In genomic region chr2:72149556-72150156, GRCh38 we compare ENCODE assay signal across 8 cellular contexts. TPM values are rescaled to one million over a fixed set of nuclear protein-coding genes. Genes with fewer than 3 reads are reported as not detected.
A peak's percentile ranks its signal among the peaks of the same experiment; 100 is the strongest.
DNase-seq lines count a peak whose midpoint lies in the region; ATAC-seq, FAIRE-seq and TF ChIP-seq lines count a peak whose summit lies in the region.

No MANE protein-coding gene starts in this region.

- peak overlapping the region; percentile 71 for H3K4me3 Mint-ChIP-seq in activated naive CD8-positive, alpha-beta T cell treated with anti-CD3 and anti-CD28 coated beads, Interleukin-2, amount 50 U/mL, for 24 hours
- H3K4me3 Mint-ChIP-seq in immature natural killer cell: peak overlapping the region; percentile 58 to 84 (median 80)
- H3K4me3 Mint-ChIP-seq in stimulated activated naive B cell treated with anti-CD40 and anti-IgM and Interleukin-4, amounts not matched to agents 10 μg/mL and 1 μg/mL and 100 μg/mL, for 72 hours: peak overlapping the region; percentile 72 to 73

- peaks cover 32% of the 10 kb centered on the region for H3K4me1 Mint-ChIP-seq in activated naive CD8-positive, alpha-beta T cell treated with anti-CD3 and anti-CD28 coated beads, Interleukin-2, amount 50 U/mL, for 24 hours
- H3K4me1 Mint-ChIP-seq in immature natural killer cell: peaks cover 35 to 47% of the 10 kb centered on the region in 2 donors
- peaks cover 38 to 53% of the 10 kb centered on the region in 2 donors for H3K4me1 Mint-ChIP-seq in stimulated activated naive B cell treated with anti-CD40 and anti-IgM and Interleukin-4, amounts not matched to agents 10 μg/mL and 1 μg/mL and 100 μg/mL, for 72 hours

- no peak for TF ChIP-seq CTCF in A549 (IDR thresholded peaks at IDR 0.05)

- POLR2A ChIA-PET in A549 (lab: Yijun Ruan, JAX): no interaction called here

- peaks cover 60% of the 10 kb centered on the region for H3K27me3 Mint-ChIP-seq in activated naive CD8-positive, alpha-beta T cell treated with anti-CD3 and anti-CD28 coated beads, Interleukin-2, amount 50 U/mL, for 24 hours
- H3K27me3 Mint-ChIP-seq in immature natural killer cell (ENCODE audit: low read depth in 3 of 3): peaks cover 24 to 38% (median 25%) of the 10 kb centered on the region in 3 donors
- peaks cover 78 to 88% of the 10 kb centered on the region in 2 donors for H3K27me3 Mint-ChIP-seq in stimulated activated naive B cell treated with anti-CD40 and anti-IgM and Interleukin-4, amounts not matched to agents 10 μg/mL and 1 μg/mL and 100 μg/mL, for 72 hours

- H3K9me3 Mint-ChIP-seq in activated naive CD8-positive, alpha-beta T cell treated with anti-CD3 and anti-CD28 coated beads, Interleukin-2, amount 50 U/mL, for 24 hours: no peaks in the 10 kb centered on the region
- peaks cover 0 to 6% (median under 1%) of the 10 kb centered on the region in 6 donors for H3K9me3 Mint-ChIP-seq in immature natural killer cell
- peaks cover 0 to 7% of the 10 kb centered on the region in 2 donors for H3K9me3 Mint-ChIP-seq in stimulated activated naive B cell treated with anti-CD40 and anti-IgM and Interleukin-4, amounts not matched to agents 10 μg/mL and 1 μg/mL and 100 μg/mL, for 72 hours

- no peak for TF ChIP-seq RAD21 in A549 (conservative IDR thresholded peaks at IDR 0.05 in 1 of 2, IDR thresholded peaks at IDR 0.05 in 1 of 2)

- peak overlapping the region; percentile 61 for H3K4me3 ChIP-seq in A549

- H3K9me3 ChIP-seq in A549: no peaks in the 10 kb centered on the region

- H3K36me3 Mint-ChIP-seq in activated naive CD8-positive, alpha-beta T cell treated with anti-CD3 and anti-CD28 coated beads, Interleukin-2, amount 50 U/mL, for 24 hours (ENCODE audit: low read depth): no peaks in the 10 kb centered on the region
- H3K36me3 Mint-ChIP-seq in immature natural killer cell: peaks cover 0 to 4% (median 4%) of the 10 kb centered on the region in 3 donors
- H3K36me3 Mint-ChIP-seq in stimulated activated naive B cell treated with anti-CD40 and anti-IgM and Interleukin-4, amounts not matched to agents 10 μg/mL and 1 μg/mL and 100 μg/mL, for 72 hours: peaks cover 4 to 7% of the 10 kb centered on the region in 2 donors

- H3K27ac Mint-ChIP-seq in activated naive CD8-positive, alpha-beta T cell treated with anti-CD3 and anti-CD28 coated beads, Interleukin-2, amount 50 U/mL, for 24 hours: no peak overlapping the region
- no peak overlapping the region for H3K27ac Mint-ChIP-seq in immature natural killer cell
- H3K27ac Mint-ChIP-seq in stimulated activated naive B cell treated with anti-CD40 and anti-IgM and Interleukin-4, amounts not matched to agents 10 μg/mL and 1 μg/mL and 100 μg/mL, for 72 hours: peak overlapping the region; percentile 91

- no peak for FAIRE-seq in A549 (lab: Jason Lieb, UNC)

- ATAC-seq in A549 (peak; percentile 13 to 16; a peak in 5 of 6 replicates), HG02759 (IDR thresholded peaks at IDR 0.05; ENCODE audit: unreplicated experiment) (peak; percentile 6), HG02884 (IDR thresholded peaks at IDR 0.05; ENCODE audit: unreplicated experiment) (no peak)
- no peak for ATAC-seq in activated naive CD8-positive, alpha-beta T cell treated with anti-CD3 and anti-CD28 coated beads, Interleukin-2, amount 50 U/mL, for 24 hours
- peak; percentile 33 to 36 for ATAC-seq in stimulated activated naive B cell treated with anti-CD40 and anti-IgM and Interleukin-4, amounts not matched to agents 10 μg/mL and 1 μg/mL and 100 μg/mL, for 72 hours (replicated peaks)

- TF ChIP-seq POLR2A in A549 (IDR thresholded peaks at IDR 0.05; ENCODE audit: low read length): no peak

- DNase-seq in A549 (ENCODE audit: low read depth in 1 of 2, low spot score in 1 of 2): no peak
- DNase-seq in activated naive CD8-positive, alpha-beta T cell treated with anti-CD3 and anti-CD28 coated beads, Interleukin-2, amount 50 U/mL, for 24 hours: no peak
- no peak for DNase-seq in immature natural killer cell
- DNase-seq in stimulated activated naive B cell treated with anti-CD40 and anti-IgM and Interleukin-4, amounts not matched to agents 10 μg/mL and 1 μg/mL and 100 μg/mL, for 72 hours: no peak
- no peak for DNase-seq in NCI-H1092 treated with DMSO at 0.1 percent for 48 hours (lab: John Stamatoyannopoulos, UW)
- no peak for DNase-seq in EL

- 3% methylated on average over 43 of the region's 45 CpGs for WGBS in A549 (ENCODE audit: missing lambda C conversion rate)

- H3K4me2 ChIP-seq in A549: peak overlapping the region; percentile 98

- H3K4me1 ChIP-seq in A549: peaks cover 36% of the 10 kb centered on the region

- CTCF ChIA-PET in A549 (lab: Yijun Ruan, JAX): interaction anchor here (0.6 to 12.0 kb wide), 137 partner anchors 8 to 947 kb away, joined by 3 to 185 read pairs (median 4); partner anchors contain the start of gene SPR

- TF ChIP-seq EP300 in A549 (IDR thresholded peaks at IDR 0.05): no peak

- H3K27ac ChIP-seq in A549: peak overlapping the region in 1 of 2 experiments; percentile 59; a peak in 3 of 6 replicates

TF ChIP-seq in A549, 52 proteins besides CTCF, POLR2A, EP300 and RAD21:
- TF ChIP-seq USF2 (IDR thresholded peaks at IDR 0.05): no peak
- no peak for TF ChIP-seq ZNF302 (CRISPR knock-in tag; IDR thresholded peaks at IDR 0.05)
- no peak for TF ChIP-seq HEYL (CRISPR knock-in tag; IDR thresholded peaks at IDR 0.05)
- no peak for TF ChIP-seq TFCP2L1 (CRISPR knock-in tag; IDR thresholded peaks at IDR 0.05)
- TF ChIP-seq MAX (IDR thresholded peaks at IDR 0.05): peak; percentile 59
- TF ChIP-seq E2F6 (IDR thresholded peaks at IDR 0.05; ENCODE audit: borderline replicate concordance, low read depth): peak; percentile 56; the same call in 1 of the 2 replicates
- TF ChIP-seq CBX8 (IDR thresholded peaks at IDR 0.05): no peak

RNA-seq across cellular contexts. Expression of gene CYP26B1, which starts 2.0 kb away (rescaled TPM):
- polyA plus RNA-seq in A549 (2011; rRNA removed) (9.7 and 13.4 TPM in 2 replicates), A549 (2017; fragmentation: RNase III; extraction: RNeasy Plus Mini Kit Qiagen cat#74134 plus additional on column Dnase treatment) (13.0 to 18.9 TPM (median 13.6 TPM) in 3 replicates), immature natural killer cell (not detected)
- polyA plus RNA-seq in A549 (2012; cell fraction: cytosol; rRNA removed): 14.1 and 17.9 TPM in 2 replicates
- 32.4 and 41.7 TPM in 2 replicates for polyA plus RNA-seq in A549 (2012; cell fraction: nucleus; rRNA removed)
- polyA minus RNA-seq in A549 (2011; rRNA and poly(A)+ RNA removed): 6.5 and 10.8 TPM in 2 replicates

Comparison
In these comparisons a context has a peak if more than half of its experiments do, and no peak if none do; other contexts are left out.
1. ATAC-seq: peak in A549 (2 of 2), HG02759 (single experiment) and stimulated activated naive B cell treated with anti-CD40 and anti-IgM and Interleukin-4, amounts not matched to agents 10 μg/mL and 1 μg/mL and 100 μg/mL, for 72 hours (2 of 2); none in activated naive CD8-positive, alpha-beta T cell treated with anti-CD3 and anti-CD28 coated beads, Interleukin-2, amount 50 U/mL, for 24 hours (single experiment) and HG02884 (single experiment).
2. RNA of gene CYP26B1, which starts 2.0 kb away (polyA plus RNA-seq): 9.7 to 41.7 TPM in A549; not detected in immature natural killer cell; every median in the first group is over 10 times any median in the second.
3. Peak in every context shown above with its lines, with median percentiles within 50 percentile points of each other: H3K4me3 Mint-ChIP-seq.